Comparison of ENCODE assay signal across 1 cellular context in the genomic region with DNA sequence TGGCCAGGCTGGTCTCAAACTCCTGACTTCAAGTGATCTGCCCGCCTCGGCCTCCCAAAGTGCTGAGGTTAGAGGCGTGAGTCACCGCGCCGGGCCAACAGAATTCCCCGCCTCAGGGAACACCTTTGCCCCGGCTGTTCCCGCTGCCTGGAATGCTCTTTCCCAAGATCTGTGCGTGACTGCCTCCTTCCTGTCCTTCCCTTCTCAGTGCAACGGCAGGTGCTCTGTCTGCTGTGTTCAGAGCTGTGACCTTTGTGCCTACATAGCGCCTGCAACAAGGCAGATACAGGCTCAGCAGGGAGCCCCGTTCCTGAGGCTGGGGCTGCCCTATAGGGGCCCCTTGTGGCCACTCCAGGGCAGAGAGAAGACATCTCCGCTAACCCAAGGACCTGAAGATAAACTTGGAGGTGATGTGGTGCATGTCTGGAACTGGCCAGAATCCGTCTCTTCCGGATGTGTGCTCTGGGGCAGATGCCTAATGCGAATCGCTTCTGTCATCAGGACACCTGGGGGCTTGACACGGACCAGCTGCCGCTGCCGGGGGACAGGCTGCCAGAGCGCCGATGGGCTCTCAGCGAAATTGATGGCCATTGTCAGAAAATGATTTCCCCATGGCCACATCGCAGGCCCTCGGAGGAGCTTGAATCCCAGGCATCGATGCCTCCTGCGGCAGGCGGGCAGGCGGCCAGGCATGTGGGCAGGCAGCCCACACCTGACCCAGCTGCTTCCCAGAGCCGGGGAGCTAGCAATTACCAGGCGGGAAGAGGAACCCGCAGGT.
A peak's percentile ranks its signal among the peaks of the same experiment; 100 is the strongest.
TF ChIP-seq lines count a peak whose summit lies in the region.

No MANE protein-coding gene starts in this region.

TF ChIP-seq in HepG2, 621 proteins besides CTCF, POLR2A, EP300 and RAD21 (continued from another document and continues in another):
- TF ChIP-seq, protein P1, sequence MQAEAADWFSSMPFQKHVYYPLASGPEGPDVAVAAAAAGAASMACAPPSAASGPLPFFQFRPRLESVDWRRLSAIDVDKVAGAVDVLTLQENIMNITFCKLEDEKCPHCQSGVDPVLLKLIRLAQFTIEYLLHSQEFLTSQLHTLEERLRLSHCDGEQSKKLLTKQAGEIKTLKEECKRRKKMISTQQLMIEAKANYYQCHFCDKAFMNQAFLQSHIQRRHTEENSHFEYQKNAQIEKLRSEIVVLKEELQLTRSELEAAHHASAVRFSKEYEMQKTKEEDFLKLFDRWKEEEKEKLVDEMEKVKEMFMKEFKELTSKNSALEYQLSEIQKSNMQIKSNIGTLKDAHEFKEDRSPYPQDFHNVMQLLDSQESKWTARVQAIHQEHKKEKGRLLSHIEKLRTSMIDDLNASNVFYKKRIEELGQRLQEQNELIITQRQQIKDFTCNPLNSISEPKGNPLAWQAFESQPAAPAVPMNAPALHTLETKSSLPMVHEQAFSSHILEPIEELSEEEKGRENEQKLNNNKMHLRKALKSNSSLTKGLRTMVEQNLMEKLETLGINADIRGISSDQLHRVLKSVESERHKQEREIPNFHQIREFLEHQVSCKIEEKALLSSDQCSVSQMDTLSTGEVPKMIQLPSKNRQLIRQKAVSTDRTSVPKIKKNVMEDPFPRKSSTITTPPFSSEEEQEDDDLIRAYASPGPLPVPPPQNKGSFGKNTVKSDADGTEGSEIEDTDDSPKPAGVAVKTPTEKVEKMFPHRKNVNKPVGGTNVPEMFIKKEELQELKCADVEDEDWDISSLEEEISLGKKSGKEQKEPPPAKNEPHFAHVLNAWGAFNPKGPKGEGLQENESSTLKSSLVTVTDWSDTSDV (CRISPR knock-in tag; IDR thresholded peaks at IDR 0.05), result no peak
- TF ChIP-seq SRSF1 (optimal IDR thresholded peaks at IDR 0.05; ENCODE audit: low read depth, low read length) (peak; percentile 30), ZNF563 (CRISPR knock-in tag; IDR thresholded peaks at IDR 0.05) (peak; percentile 57; the same call in 1 of the 2 replicates), REL (CRISPR knock-in tag; conservative IDR thresholded peaks at IDR 0.05) (peak; percentile 72; the same call in 1 of the 2 replicates), GLI4 (CRISPR knock-in tag; IDR thresholded peaks at IDR 0.05; ENCODE audit: borderline replicate concordance) (no peak), BORCS8-MEF2B (CRISPR knock-in tag; IDR thresholded peaks at IDR 0.05) (peak; percentile 86), ZBTB1 (CRISPR knock-in tag; IDR thresholded peaks at IDR 0.05; ENCODE audit: borderline replicate concordance) (peak; percentile 95; the same call in 1 of the 2 replicates), SMARCE1 (IDR thresholded peaks at IDR 0.05; ENCODE audit: borderline replicate concordance) (no peak), MEIS2 (CRISPR knock-in tag; IDR thresholded peaks at IDR 0.05) (peak; percentile 48; the same call in 1 of the 2 replicates), RFX3 (CRISPR knock-in tag; IDR thresholded peaks at IDR 0.05) (no peak), KLF6 (CRISPR knock-in tag; IDR thresholded peaks at IDR 0.05) (0 out of 2 replicates have a peak, but pooled peaks have one; percentile 49), KLF12 (CRISPR knock-in tag; IDR thresholded peaks at IDR 0.05; ENCODE audit: borderline replicate concordance) (no peak), RNF2 (conservative IDR thresholded peaks at IDR 0.05; ENCODE audit: low read depth) (peak; percentile 87), DR1 (CRISPR knock-in tag; IDR thresholded peaks at IDR 0.05) (no peak), HOXA7 (CRISPR knock-in tag; IDR thresholded peaks at IDR 0.05) (no peak), NR3C1 (CRISPR knock-in tag; IDR thresholded peaks at IDR 0.05) (no peak), STAG1 (CRISPR knock-in tag; IDR thresholded peaks at IDR 0.05) (peak; percentile 93), ZNF224 (CRISPR knock-in tag; IDR thresholded peaks at IDR 0.05) (no peak), PCBP2 (optimal IDR thresholded peaks at IDR 0.05; ENCODE audit: low read depth, low read length, poor library complexity, severe bottlenecking) (no peak), ZNF766 (CRISPR knock-in tag; IDR thresholded peaks at IDR 0.05; ENCODE audit: borderline replicate concordance) (no peak; the same call in 1 of the 2 replicates), POLR2AphosphoS2 (IDR thresholded peaks at IDR 0.05; ENCODE audit: low read depth, low read length) (no peak), ZNF816 (CRISPR knock-in tag; IDR thresholded peaks at IDR 0.05; ENCODE audit: borderline replicate concordance) (no peak; the same call in 1 of the 2 replicates), ZNF839 (CRISPR knock-in tag; IDR thresholded peaks at IDR 0.05; ENCODE audit: borderline replicate concordance) (peak; percentile 8; the same call in 1 of the 2 replicates), MEIS1 (CRISPR knock-in tag; IDR thresholded peaks at IDR 0.05; ENCODE audit: borderline replicate concordance) (peak; percentile 67; the same call in 1 of the 2 replicates), PPARG (CRISPR knock-in tag; conservative IDR thresholded peaks at IDR 0.05) (peak; percentile 100), ZNF3 (CRISPR knock-in tag; IDR thresholded peaks at IDR 0.05) (no peak), RBAK (CRISPR knock-in tag; IDR thresholded peaks at IDR 0.05) (0 out of 2 replicates have a peak, but pooled peaks have one; percentile 56), ZNF460 (CRISPR knock-in tag; IDR thresholded peaks at IDR 0.05; ENCODE audit: borderline replicate concordance) (peak; percentile 69; the same call in 1 of the 2 replicates)
- TF ChIP-seq, protein P2, sequence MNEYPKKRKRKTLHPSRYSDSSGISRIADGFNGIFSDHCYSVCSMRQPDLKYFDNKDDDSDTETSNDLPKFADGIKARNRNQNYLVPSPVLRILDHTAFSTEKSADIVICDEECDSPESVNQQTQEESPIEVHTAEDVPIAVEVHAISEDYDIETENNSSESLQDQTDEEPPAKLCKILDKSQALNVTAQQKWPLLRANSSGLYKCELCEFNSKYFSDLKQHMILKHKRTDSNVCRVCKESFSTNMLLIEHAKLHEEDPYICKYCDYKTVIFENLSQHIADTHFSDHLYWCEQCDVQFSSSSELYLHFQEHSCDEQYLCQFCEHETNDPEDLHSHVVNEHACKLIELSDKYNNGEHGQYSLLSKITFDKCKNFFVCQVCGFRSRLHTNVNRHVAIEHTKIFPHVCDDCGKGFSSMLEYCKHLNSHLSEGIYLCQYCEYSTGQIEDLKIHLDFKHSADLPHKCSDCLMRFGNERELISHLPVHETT (CRISPR knock-in tag; conservative IDR thresholded peaks at IDR 0.05), result no peak
- TF ChIP-seq, protein P3, sequence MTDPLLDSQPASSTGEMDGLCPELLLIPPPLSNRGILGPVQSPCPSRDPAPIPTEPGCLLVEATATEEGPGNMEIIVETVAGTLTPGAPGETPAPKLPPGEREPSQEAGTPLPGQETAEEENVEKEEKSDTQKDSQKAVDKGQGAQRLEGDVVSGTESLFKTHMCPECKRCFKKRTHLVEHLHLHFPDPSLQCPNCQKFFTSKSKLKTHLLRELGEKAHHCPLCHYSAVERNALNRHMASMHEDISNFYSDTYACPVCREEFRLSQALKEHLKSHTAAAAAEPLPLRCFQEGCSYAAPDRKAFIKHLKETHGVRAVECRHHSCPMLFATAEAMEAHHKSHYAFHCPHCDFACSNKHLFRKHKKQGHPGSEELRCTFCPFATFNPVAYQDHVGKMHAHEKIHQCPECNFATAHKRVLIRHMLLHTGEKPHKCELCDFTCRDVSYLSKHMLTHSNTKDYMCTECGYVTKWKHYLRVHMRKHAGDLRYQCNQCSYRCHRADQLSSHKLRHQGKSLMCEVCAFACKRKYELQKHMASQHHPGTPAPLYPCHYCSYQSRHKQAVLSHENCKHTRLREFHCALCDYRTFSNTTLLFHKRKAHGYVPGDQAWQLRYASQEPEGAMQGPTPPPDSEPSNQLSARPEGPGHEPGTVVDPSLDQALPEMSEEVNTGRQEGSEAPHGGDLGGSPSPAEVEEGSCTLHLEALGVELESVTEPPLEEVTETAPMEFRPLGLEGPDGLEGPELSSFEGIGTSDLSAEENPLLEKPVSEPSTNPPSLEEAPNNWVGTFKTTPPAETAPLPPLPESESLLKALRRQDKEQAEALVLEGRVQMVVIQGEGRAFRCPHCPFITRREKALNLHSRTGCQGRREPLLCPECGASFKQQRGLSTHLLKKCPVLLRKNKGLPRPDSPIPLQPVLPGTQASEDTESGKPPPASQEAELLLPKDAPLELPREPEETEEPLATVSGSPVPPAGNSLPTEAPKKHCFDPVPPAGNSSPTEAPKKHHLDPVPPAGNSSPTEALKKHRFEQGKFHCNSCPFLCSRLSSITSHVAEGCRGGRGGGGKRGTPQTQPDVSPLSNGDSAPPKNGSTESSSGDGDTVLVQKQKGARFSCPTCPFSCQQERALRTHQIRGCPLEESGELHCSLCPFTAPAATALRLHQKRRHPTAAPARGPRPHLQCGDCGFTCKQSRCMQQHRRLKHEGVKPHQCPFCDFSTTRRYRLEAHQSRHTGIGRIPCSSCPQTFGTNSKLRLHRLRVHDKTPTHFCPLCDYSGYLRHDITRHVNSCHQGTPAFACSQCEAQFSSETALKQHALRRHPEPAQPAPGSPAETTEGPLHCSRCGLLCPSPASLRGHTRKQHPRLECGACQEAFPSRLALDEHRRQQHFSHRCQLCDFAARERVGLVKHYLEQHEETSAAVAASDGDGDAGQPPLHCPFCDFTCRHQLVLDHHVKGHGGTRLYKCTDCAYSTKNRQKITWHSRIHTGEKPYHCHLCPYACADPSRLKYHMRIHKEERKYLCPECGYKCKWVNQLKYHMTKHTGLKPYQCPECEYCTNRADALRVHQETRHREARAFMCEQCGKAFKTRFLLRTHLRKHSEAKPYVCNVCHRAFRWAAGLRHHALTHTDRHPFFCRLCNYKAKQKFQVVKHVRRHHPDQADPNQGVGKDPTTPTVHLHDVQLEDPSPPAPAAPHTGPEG (CRISPR knock-in tag; IDR thresholded peaks at IDR 0.05), result no peak
- TF ChIP-seq, protein P4, sequence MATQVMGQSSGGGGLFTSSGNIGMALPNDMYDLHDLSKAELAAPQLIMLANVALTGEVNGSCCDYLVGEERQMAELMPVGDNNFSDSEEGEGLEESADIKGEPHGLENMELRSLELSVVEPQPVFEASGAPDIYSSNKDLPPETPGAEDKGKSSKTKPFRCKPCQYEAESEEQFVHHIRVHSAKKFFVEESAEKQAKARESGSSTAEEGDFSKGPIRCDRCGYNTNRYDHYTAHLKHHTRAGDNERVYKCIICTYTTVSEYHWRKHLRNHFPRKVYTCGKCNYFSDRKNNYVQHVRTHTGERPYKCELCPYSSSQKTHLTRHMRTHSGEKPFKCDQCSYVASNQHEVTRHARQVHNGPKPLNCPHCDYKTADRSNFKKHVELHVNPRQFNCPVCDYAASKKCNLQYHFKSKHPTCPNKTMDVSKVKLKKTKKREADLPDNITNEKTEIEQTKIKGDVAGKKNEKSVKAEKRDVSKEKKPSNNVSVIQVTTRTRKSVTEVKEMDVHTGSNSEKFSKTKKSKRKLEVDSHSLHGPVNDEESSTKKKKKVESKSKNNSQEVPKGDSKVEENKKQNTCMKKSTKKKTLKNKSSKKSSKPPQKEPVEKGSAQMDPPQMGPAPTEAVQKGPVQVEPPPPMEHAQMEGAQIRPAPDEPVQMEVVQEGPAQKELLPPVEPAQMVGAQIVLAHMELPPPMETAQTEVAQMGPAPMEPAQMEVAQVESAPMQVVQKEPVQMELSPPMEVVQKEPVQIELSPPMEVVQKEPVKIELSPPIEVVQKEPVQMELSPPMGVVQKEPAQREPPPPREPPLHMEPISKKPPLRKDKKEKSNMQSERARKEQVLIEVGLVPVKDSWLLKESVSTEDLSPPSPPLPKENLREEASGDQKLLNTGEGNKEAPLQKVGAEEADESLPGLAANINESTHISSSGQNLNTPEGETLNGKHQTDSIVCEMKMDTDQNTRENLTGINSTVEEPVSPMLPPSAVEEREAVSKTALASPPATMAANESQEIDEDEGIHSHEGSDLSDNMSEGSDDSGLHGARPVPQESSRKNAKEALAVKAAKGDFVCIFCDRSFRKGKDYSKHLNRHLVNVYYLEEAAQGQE (IDR thresholded peaks at IDR 0.05; ENCODE audit: borderline replicate concordance in 1 of 2, low read depth in 1 of 2, low read length in 2 of 2), result peak in 1 of 2 experiments; percentile 49; a peak in 1 of 4 replicates
- TF ChIP-seq, protein P5, sequence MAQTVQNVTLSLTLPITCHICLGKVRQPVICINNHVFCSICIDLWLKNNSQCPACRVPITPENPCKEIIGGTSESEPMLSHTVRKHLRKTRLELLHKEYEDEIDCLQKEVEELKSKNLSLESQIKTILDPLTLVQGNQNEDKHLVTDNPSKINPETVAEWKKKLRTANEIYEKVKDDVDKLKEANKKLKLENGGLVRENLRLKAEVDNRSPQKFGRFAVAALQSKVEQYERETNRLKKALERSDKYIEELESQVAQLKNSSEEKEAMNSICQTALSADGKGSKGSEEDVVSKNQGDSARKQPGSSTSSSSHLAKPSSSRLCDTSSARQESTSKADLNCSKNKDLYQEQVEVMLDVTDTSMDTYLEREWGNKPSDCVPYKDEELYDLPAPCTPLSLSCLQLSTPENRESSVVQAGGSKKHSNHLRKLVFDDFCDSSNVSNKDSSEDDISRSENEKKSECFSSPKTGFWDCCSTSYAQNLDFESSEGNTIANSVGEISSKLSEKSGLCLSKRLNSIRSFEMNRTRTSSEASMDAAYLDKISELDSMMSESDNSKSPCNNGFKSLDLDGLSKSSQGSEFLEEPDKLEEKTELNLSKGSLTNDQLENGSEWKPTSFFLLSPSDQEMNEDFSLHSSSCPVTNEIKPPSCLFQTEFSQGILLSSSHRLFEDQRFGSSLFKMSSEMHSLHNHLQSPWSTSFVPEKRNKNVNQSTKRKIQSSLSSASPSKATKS (CRISPR knock-in tag; IDR thresholded peaks at IDR 0.05), result no peak
- TF ChIP-seq, protein P6, sequence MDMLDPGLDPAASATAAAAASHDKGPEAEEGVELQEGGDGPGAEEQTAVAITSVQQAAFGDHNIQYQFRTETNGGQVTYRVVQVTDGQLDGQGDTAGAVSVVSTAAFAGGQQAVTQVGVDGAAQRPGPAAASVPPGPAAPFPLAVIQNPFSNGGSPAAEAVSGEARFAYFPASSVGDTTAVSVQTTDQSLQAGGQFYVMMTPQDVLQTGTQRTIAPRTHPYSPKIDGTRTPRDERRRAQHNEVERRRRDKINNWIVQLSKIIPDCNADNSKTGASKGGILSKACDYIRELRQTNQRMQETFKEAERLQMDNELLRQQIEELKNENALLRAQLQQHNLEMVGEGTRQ (IDR thresholded peaks at IDR 0.05; ENCODE audit: low read depth, low read length), result no peak
- TF ChIP-seq, protein P6 (CRISPR knock-in tag; IDR thresholded peaks at IDR 0.05; ENCODE audit: borderline replicate concordance), result no peak
- TF ChIP-seq, protein P7, sequence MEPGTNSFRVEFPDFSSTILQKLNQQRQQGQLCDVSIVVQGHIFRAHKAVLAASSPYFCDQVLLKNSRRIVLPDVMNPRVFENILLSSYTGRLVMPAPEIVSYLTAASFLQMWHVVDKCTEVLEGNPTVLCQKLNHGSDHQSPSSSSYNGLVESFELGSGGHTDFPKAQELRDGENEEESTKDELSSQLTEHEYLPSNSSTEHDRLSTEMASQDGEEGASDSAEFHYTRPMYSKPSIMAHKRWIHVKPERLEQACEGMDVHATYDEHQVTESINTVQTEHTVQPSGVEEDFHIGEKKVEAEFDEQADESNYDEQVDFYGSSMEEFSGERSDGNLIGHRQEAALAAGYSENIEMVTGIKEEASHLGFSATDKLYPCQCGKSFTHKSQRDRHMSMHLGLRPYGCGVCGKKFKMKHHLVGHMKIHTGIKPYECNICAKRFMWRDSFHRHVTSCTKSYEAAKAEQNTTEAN (CRISPR knock-in tag; conservative IDR thresholded peaks at IDR 0.05), result peak; percentile 68; the same call in 1 of the 2 replicates
